Comparison of ENCODE assay signal across 10 cellular contexts in the genomic region with DNA sequence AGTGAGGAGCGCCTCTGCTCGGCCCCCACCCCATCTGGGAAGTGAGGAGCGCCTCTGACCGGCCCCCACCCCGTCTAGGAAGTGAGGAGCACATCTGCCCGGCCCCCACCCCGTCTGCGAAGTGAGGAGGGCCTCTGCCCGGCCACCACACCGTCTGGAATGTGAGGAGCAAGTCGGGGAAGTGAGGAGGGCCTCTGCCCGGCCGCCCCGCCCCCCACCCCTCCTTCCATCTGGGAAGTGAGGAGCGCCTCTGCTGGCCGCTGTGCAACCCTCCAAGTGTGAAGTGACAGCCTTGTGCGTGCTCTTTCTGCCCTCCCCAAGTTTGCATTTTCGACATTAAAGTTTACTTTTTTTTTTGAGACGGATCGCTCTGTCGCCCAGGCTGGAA. TPM values are rescaled to one million over a fixed set of nuclear protein-coding genes. Genes with fewer than 3 reads are reported as not detected.
DNase-seq lines count a peak whose midpoint lies in the region; ATAC-seq, FAIRE-seq and TF ChIP-seq lines count a peak whose summit lies in the region.
"Had no signal": no experiment of that assay in that cellular context is flagged by ENCODE, and none has a peak within 500 bp of the region (broad histone marks: within the 10 kb centered on the region; RNA-seq: fewer than 3 reads in every experiment).

No MANE protein-coding gene starts in this region.

- H3K9me3 ChIP-seq in astrocyte (ENCODE audit: insufficient read depth, low read depth, low read length) = no peaks in the 10 kb centered on the region
- H3K9me3 ChIP-seq in iPS-18c (ENCODE audit: control insufficient read depth, insufficient read depth, low read length) = no peaks in the 10 kb centered on the region

- no peak overlapping the region for H3K4me3 Mint-ChIP-seq in astrocyte (ENCODE audit: unreplicated experiment)
- peak overlapping the region; percentile 48 to 78 for H3K4me3 Mint-ChIP-seq in stimulated activated naive B cell treated with anti-CD40 and anti-IgM and Interleukin-4, amounts not matched to agents 10 μg/mL and 1 μg/mL and 100 μg/mL, for 72 hours

- DNase-seq in NCI-H345 (lab: John Stamatoyannopoulos, UW) = peak; percentile 40
- no peak for DNase-seq in NCI-H345 treated with DMSO at 0.1 percent for 48 hours (lab: John Stamatoyannopoulos, UW; ENCODE audit: unreplicated experiment)
- peak; percentile 4 for DNase-seq in astrocyte (ENCODE audit: low read depth)
- no peak for DNase-seq in stimulated activated naive B cell treated with anti-CD40 and anti-IgM and Interleukin-4, amounts not matched to agents 10 μg/mL and 1 μg/mL and 100 μg/mL, for 72 hours
- no peak for DNase-seq in activated CD4-positive, CD25-positive, alpha-beta regulatory T cell treated with anti-CD3 and anti-CD28 coated beads, Interleukin-2, amount 50 U/mL, for 72 hours
- DNase-seq in nucleus accumbens (lab: John Stamatoyannopoulos, UW) = no peak
- no peak for DNase-seq in NOMO-1 (lab: John Stamatoyannopoulos, UW; ENCODE audit: unreplicated experiment in 2 of 2)
- DNase-seq: hippocampal formation had no signal

- H2AFZ ChIP-seq in astrocyte (ENCODE audit: low read depth, low read length) = no peak overlapping the region

- no peak overlapping the region for H3K27ac ChIP-seq in astrocyte (ENCODE audit: low read depth, low read length)
- H3K27ac ChIP-seq: KMS-11 had no signal

- peaks cover 6% of the 10 kb centered on the region for H3K36me3 Mint-ChIP-seq in astrocyte (ENCODE audit: low read depth, unreplicated experiment)
- peaks cover 13 to 22% of the 10 kb centered on the region in 2 donors for H3K36me3 Mint-ChIP-seq in stimulated activated naive B cell treated with anti-CD40 and anti-IgM and Interleukin-4, amounts not matched to agents 10 μg/mL and 1 μg/mL and 100 μg/mL, for 72 hours

- no peaks in the 10 kb centered on the region for H3K9me3 Mint-ChIP-seq in astrocyte (ENCODE audit: unreplicated experiment)
- H3K9me3 Mint-ChIP-seq in stimulated activated naive B cell treated with anti-CD40 and anti-IgM and Interleukin-4, amounts not matched to agents 10 μg/mL and 1 μg/mL and 100 μg/mL, for 72 hours = no peaks in the 10 kb centered on the region

- no peaks in the 10 kb centered on the region for H4K20me1 ChIP-seq in astrocyte (ENCODE audit: insufficient read depth, low read length)

- no peaks in the 10 kb centered on the region for H3K27me3 ChIP-seq in astrocyte (ENCODE audit: insufficient read depth, low read length)

- no peaks in the 10 kb centered on the region for H3K79me2 ChIP-seq in astrocyte (ENCODE audit: insufficient read depth, low read length)

- H3K4me1 ChIP-seq in astrocyte (ENCODE audit: insufficient read depth, low read length) = peaks cover 7% of the 10 kb centered on the region

- no peaks in the 10 kb centered on the region for H3K27me3 Mint-ChIP-seq in astrocyte (ENCODE audit: low read depth, unreplicated experiment)
- H3K27me3 Mint-ChIP-seq in stimulated activated naive B cell treated with anti-CD40 and anti-IgM and Interleukin-4, amounts not matched to agents 10 μg/mL and 1 μg/mL and 100 μg/mL, for 72 hours = no peaks in the 10 kb centered on the region

- no peak overlapping the region for H3K4me3 ChIP-seq in astrocyte (ENCODE audit: insufficient read depth, low read depth, low read length)
- peak overlapping the region; percentile 47; the same call in 1 of the 2 replicates for H3K4me3 ChIP-seq in iPS-18c (ENCODE audit: insufficient read depth, low read depth, low read length)

- no peaks in the 10 kb centered on the region for H3K36me3 ChIP-seq in astrocyte (ENCODE audit: insufficient read depth, low read length)

- H3K4me1 Mint-ChIP-seq in astrocyte (ENCODE audit: low read depth, unreplicated experiment) = peaks cover 11% of the 10 kb centered on the region
- H3K4me1 Mint-ChIP-seq in stimulated activated naive B cell treated with anti-CD40 and anti-IgM and Interleukin-4, amounts not matched to agents 10 μg/mL and 1 μg/mL and 100 μg/mL, for 72 hours = peaks cover 10 to 20% of the 10 kb centered on the region in 2 donors

- no peak overlapping the region for H3K27ac Mint-ChIP-seq in astrocyte (ENCODE audit: unreplicated experiment)
- H3K27ac Mint-ChIP-seq in stimulated activated naive B cell treated with anti-CD40 and anti-IgM and Interleukin-4, amounts not matched to agents 10 μg/mL and 1 μg/mL and 100 μg/mL, for 72 hours = peak overlapping the region; percentile 14

- no peak for TF ChIP-seq CTCF in astrocyte (IDR thresholded peaks at IDR 0.05; ENCODE audit: insufficient read depth, low read depth, low read length)

- no peak for ATAC-seq in stimulated activated naive B cell treated with anti-CD40 and anti-IgM and Interleukin-4, amounts not matched to agents 10 μg/mL and 1 μg/mL and 100 μg/mL, for 72 hours (replicated peaks)

- H3K9ac ChIP-seq in astrocyte (ENCODE audit: low read length) = no peak overlapping the region
- H3K9ac ChIP-seq: KMS-11 had no signal

- no peak overlapping the region for H3K4me2 ChIP-seq in astrocyte (ENCODE audit: low read length)
- H3K4me2 ChIP-seq: KMS-11 had no signal

- FAIRE-seq in astrocyte (lab: Jason Lieb, UNC) = no peak

RNA-seq across cellular contexts. Expression of a gene that starts 5.1 kb away (rescaled TPM):
- 40.0 and 48.4 TPM in 2 replicates for total RNA-seq in astrocyte

Comparison
In these comparisons a context has a peak if more than half of its experiments do, and no peak if none do; other contexts are left out.
1. DNase-seq: peak in NCI-H345 (single experiment) and astrocyte (single experiment); none in NCI-H345 treated with DMSO at 0.1 percent for 48 hours (single experiment), stimulated activated naive B cell treated with anti-CD40 and anti-IgM and Interleukin-4, amounts not matched to agents 10 μg/mL and 1 μg/mL and 100 μg/mL, for 72 hours (single experiment), activated CD4-positive, CD25-positive, alpha-beta regulatory T cell treated with anti-CD3 and anti-CD28 coated beads, Interleukin-2, amount 50 U/mL, for 72 hours (single experiment), nucleus accumbens (0 of 56) and NOMO-1 (0 of 2).